Comparison of ENCODE assay signal across 1 cellular context in the genomic region with DNA sequence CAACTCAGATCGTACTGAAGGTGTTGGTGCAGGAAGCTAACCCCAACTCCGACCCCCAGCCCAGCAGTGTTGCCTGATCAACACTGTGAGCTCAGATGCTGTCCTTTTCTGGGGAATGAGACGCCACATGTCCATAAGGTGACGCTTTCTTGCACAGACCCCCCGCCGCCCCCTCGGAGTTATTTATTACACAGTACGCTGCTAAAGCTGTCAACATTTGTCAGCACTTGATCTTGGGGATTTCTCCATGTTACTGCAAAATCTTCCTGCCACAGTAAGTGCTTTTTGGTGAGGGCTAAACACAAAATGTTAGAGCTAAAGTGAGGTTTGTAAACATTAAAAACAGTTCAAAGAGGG.
TF ChIP-seq lines count a peak whose summit lies in the region.

No MANE protein-coding gene starts in this region.

TF ChIP-seq in K562, 482 proteins besides CTCF, POLR2A, EP300 and RAD21 (continued from another document and continues in another):
- TF ChIP-seq, protein P1, sequence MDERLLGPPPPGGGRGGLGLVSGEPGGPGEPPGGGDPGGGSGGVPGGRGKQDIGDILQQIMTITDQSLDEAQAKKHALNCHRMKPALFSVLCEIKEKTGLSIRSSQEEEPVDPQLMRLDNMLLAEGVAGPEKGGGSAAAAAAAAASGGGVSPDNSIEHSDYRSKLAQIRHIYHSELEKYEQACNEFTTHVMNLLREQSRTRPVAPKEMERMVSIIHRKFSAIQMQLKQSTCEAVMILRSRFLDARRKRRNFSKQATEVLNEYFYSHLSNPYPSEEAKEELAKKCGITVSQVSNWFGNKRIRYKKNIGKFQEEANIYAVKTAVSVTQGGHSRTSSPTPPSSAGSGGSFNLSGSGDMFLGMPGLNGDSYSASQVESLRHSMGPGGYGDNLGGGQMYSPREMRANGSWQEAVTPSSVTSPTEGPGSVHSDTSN (CRISPR knock-in tag; IDR thresholded peaks at IDR 0.05; ENCODE audit: low read depth) = no peak
- TF ChIP-seq, protein P1 (tag; conservative IDR thresholded peaks at IDR 0.05; ENCODE audit: low read depth) = peak; percentile 84
- TF ChIP-seq, protein P2, sequence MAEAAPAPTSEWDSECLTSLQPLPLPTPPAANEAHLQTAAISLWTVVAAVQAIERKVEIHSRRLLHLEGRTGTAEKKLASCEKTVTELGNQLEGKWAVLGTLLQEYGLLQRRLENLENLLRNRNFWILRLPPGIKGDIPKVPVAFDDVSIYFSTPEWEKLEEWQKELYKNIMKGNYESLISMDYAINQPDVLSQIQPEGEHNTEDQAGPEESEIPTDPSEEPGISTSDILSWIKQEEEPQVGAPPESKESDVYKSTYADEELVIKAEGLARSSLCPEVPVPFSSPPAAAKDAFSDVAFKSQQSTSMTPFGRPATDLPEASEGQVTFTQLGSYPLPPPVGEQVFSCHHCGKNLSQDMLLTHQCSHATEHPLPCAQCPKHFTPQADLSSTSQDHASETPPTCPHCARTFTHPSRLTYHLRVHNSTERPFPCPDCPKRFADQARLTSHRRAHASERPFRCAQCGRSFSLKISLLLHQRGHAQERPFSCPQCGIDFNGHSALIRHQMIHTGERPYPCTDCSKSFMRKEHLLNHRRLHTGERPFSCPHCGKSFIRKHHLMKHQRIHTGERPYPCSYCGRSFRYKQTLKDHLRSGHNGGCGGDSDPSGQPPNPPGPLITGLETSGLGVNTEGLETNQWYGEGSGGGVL (CRISPR knock-in tag; IDR thresholded peaks at IDR 0.05) = no peak
- TF ChIP-seq MCM2 (IDR thresholded peaks at IDR 0.05; ENCODE audit: low read depth) = no peak
- TF ChIP-seq, protein P3, sequence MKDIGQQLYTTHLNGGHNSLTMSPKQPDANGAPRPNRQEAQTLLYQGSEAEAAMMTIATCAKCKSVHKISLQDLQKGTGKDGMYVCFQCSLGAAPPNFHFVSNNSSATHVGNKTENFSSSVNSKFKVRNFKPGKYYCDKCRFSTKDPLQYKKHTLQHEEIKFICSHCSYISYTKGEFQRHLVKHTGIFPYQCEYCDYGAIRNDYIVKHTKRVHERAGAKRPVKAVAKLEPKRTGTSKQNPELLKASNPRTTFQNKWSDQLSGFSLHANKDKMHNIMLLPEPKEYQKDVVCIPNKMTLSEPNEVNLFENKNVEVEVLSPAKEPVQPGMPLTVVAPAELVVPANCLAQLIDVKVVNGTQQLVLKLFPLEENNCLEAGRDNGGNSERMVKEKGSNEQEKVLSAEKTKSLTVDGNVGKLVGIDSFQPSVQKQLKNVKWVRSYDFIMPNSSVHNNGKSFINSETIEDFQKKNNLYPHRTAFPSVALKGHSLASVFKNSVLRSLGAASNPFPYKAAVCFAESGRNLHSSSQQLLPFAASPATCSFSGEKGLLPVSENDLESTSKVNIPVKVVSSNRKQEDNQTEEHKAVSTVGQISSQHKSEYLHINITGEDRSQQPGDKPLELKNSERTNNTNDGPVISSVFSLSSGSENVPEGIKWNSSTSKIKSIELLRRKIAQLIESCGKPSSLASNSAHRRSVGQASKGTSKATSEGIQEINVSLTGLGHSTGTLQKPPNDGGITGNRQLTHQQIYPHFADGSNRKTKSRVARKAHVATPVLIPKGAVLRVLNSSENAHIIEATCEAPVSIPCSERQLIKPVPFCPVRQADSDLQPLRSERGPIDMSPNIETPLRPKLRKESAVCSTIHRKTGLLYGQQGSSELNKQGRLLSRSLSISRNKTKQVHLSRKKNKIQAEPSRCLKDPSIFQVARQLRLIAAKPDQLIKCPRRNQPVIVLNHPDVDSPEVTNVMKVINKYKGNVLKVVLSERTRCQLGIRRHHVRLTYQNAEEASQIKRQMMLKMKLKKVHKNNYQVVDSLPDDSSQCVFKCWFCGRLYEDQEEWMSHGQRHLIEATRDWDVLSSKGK (CRISPR knock-in tag; IDR thresholded peaks at IDR 0.05) = no peak
- TF ChIP-seq CHD2 (IDR thresholded peaks at IDR 0.05; ENCODE audit: low read depth, low read length) = no peak
- TF ChIP-seq, protein P4, sequence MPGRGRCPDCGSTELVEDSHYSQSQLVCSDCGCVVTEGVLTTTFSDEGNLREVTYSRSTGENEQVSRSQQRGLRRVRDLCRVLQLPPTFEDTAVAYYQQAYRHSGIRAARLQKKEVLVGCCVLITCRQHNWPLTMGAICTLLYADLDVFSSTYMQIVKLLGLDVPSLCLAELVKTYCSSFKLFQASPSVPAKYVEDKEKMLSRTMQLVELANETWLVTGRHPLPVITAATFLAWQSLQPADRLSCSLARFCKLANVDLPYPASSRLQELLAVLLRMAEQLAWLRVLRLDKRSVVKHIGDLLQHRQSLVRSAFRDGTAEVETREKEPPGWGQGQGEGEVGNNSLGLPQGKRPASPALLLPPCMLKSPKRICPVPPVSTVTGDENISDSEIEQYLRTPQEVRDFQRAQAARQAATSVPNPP (IDR thresholded peaks at IDR 0.05; ENCODE audit: borderline replicate concordance, insufficient read depth, insufficient read length) = no peak
- TF ChIP-seq, protein P5, sequence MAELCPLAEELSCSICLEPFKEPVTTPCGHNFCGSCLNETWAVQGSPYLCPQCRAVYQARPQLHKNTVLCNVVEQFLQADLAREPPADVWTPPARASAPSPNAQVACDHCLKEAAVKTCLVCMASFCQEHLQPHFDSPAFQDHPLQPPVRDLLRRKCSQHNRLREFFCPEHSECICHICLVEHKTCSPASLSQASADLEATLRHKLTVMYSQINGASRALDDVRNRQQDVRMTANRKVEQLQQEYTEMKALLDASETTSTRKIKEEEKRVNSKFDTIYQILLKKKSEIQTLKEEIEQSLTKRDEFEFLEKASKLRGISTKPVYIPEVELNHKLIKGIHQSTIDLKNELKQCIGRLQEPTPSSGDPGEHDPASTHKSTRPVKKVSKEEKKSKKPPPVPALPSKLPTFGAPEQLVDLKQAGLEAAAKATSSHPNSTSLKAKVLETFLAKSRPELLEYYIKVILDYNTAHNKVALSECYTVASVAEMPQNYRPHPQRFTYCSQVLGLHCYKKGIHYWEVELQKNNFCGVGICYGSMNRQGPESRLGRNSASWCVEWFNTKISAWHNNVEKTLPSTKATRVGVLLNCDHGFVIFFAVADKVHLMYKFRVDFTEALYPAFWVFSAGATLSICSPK (IDR thresholded peaks at IDR 0.05; ENCODE audit: borderline replicate concordance) = no peak
- no peak for TF ChIP-seq KAT2B (IDR thresholded peaks at IDR 0.05; ENCODE audit: low read depth, low read length)
- TF ChIP-seq RNF2 (IDR thresholded peaks at IDR 0.05) = no peak
- TF ChIP-seq HDAC1 (IDR thresholded peaks at IDR 0.05) = 0 out of 4 replicates have a peak, but pooled peaks of 1 of the 2 experiments have one; percentile 5
- peak; percentile 34; the same call in 1 of the 2 replicates for TF ChIP-seq ZBTB7A (IDR thresholded peaks at IDR 0.05; ENCODE audit: borderline replicate concordance, control insufficient read depth, low read depth, low read length)
- no peak for TF ChIP-seq MBD2 (IDR thresholded peaks at IDR 0.05; ENCODE audit: borderline replicate concordance, low read depth)
- no peak for TF ChIP-seq EWSR1 (IDR thresholded peaks at IDR 0.05; ENCODE audit: borderline replicate concordance, low read depth, partially characterized antibody)
- TF ChIP-seq SRF (CRISPR knock-in tag; IDR thresholded peaks at IDR 0.05) = no peak
- TF ChIP-seq, protein P6, sequence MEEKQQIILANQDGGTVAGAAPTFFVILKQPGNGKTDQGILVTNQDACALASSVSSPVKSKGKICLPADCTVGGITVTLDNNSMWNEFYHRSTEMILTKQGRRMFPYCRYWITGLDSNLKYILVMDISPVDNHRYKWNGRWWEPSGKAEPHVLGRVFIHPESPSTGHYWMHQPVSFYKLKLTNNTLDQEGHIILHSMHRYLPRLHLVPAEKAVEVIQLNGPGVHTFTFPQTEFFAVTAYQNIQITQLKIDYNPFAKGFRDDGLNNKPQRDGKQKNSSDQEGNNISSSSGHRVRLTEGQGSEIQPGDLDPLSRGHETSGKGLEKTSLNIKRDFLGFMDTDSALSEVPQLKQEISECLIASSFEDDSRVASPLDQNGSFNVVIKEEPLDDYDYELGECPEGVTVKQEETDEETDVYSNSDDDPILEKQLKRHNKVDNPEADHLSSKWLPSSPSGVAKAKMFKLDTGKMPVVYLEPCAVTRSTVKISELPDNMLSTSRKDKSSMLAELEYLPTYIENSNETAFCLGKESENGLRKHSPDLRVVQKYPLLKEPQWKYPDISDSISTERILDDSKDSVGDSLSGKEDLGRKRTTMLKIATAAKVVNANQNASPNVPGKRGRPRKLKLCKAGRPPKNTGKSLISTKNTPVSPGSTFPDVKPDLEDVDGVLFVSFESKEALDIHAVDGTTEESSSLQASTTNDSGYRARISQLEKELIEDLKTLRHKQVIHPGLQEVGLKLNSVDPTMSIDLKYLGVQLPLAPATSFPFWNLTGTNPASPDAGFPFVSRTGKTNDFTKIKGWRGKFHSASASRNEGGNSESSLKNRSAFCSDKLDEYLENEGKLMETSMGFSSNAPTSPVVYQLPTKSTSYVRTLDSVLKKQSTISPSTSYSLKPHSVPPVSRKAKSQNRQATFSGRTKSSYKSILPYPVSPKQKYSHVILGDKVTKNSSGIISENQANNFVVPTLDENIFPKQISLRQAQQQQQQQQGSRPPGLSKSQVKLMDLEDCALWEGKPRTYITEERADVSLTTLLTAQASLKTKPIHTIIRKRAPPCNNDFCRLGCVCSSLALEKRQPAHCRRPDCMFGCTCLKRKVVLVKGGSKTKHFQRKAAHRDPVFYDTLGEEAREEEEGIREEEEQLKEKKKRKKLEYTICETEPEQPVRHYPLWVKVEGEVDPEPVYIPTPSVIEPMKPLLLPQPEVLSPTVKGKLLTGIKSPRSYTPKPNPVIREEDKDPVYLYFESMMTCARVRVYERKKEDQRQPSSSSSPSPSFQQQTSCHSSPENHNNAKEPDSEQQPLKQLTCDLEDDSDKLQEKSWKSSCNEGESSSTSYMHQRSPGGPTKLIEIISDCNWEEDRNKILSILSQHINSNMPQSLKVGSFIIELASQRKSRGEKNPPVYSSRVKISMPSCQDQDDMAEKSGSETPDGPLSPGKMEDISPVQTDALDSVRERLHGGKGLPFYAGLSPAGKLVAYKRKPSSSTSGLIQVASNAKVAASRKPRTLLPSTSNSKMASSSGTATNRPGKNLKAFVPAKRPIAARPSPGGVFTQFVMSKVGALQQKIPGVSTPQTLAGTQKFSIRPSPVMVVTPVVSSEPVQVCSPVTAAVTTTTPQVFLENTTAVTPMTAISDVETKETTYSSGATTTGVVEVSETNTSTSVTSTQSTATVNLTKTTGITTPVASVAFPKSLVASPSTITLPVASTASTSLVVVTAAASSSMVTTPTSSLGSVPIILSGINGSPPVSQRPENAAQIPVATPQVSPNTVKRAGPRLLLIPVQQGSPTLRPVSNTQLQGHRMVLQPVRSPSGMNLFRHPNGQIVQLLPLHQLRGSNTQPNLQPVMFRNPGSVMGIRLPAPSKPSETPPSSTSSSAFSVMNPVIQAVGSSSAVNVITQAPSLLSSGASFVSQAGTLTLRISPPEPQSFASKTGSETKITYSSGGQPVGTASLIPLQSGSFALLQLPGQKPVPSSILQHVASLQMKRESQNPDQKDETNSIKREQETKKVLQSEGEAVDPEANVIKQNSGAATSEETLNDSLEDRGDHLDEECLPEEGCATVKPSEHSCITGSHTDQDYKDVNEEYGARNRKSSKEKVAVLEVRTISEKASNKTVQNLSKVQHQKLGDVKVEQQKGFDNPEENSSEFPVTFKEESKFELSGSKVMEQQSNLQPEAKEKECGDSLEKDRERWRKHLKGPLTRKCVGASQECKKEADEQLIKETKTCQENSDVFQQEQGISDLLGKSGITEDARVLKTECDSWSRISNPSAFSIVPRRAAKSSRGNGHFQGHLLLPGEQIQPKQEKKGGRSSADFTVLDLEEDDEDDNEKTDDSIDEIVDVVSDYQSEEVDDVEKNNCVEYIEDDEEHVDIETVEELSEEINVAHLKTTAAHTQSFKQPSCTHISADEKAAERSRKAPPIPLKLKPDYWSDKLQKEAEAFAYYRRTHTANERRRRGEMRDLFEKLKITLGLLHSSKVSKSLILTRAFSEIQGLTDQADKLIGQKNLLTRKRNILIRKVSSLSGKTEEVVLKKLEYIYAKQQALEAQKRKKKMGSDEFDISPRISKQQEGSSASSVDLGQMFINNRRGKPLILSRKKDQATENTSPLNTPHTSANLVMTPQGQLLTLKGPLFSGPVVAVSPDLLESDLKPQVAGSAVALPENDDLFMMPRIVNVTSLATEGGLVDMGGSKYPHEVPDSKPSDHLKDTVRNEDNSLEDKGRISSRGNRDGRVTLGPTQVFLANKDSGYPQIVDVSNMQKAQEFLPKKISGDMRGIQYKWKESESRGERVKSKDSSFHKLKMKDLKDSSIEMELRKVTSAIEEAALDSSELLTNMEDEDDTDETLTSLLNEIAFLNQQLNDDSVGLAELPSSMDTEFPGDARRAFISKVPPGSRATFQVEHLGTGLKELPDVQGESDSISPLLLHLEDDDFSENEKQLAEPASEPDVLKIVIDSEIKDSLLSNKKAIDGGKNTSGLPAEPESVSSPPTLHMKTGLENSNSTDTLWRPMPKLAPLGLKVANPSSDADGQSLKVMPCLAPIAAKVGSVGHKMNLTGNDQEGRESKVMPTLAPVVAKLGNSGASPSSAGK (IDR thresholded peaks at IDR 0.05) = no peak
- TF ChIP-seq, protein P7, sequence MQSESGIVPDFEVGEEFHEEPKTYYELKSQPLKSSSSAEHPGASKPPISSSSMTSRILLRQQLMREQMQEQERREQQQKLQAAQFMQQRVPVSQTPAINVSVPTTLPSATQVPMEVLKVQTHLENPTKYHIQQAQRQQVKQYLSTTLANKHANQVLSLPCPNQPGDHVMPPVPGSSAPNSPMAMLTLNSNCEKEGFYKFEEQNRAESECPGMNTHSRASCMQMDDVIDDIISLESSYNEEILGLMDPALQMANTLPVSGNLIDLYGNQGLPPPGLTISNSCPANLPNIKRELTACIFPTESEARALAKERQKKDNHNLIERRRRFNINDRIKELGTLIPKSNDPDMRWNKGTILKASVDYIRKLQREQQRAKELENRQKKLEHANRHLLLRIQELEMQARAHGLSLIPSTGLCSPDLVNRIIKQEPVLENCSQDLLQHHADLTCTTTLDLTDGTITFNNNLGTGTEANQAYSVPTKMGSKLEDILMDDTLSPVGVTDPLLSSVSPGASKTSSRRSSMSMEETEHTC (IDR thresholded peaks at IDR 0.05) = no peak
- TF ChIP-seq XRCC5 (IDR thresholded peaks at IDR 0.05; ENCODE audit: low read depth, low read length) = no peak
- TF ChIP-seq, protein P8, sequence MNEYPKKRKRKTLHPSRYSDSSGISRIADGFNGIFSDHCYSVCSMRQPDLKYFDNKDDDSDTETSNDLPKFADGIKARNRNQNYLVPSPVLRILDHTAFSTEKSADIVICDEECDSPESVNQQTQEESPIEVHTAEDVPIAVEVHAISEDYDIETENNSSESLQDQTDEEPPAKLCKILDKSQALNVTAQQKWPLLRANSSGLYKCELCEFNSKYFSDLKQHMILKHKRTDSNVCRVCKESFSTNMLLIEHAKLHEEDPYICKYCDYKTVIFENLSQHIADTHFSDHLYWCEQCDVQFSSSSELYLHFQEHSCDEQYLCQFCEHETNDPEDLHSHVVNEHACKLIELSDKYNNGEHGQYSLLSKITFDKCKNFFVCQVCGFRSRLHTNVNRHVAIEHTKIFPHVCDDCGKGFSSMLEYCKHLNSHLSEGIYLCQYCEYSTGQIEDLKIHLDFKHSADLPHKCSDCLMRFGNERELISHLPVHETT (CRISPR knock-in tag; conservative IDR thresholded peaks at IDR 0.05 in 1 of 2, IDR thresholded peaks at IDR 0.05 in 1 of 2) = no peak
- TF ChIP-seq PHB (CRISPR knock-in tag; IDR thresholded peaks at IDR 0.05) = no peak
